Comparison of ENCODE assay signal across 20 cellular contexts in the genomic region with DNA sequence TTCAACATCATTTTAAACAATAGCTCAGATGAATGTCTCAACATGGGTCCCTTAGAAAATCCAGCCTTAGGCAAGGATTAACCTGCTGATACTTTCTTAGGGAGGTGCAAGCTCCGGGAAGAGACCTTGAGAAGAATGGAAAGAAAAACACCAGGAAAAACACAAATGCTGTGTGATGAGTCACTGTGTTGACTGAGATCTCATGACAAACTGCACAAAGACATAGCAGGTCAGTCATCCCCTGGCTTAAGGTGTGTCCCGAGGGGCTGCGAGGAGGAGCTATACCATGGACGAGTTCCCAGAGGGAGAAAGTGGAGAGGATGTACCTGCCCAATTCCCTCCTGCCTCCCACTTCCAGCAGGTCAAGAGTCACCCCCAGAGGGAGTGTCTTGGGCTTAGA.
"Had no signal": no experiment of that assay in that cellular context is flagged by ENCODE, and none has a peak within 500 bp of the region (broad histone marks: within the 10 kb centered on the region; RNA-seq: fewer than 3 reads in every experiment).

No MANE protein-coding gene starts in this region.

- H3K4me3 Mint-ChIP-seq: activated CD8-positive, alpha-beta T cell treated with anti-CD3 and anti-CD28 coated beads for 36 hours; activated T-cell treated with anti-CD3 and anti-CD28 coated beads, Interleukin-2, amount 50 U/mL, for 4 hours; central memory CD8-positive, alpha-beta T cell; nephron; stimulated activated naive B cell treated with anti-CD40 and anti-IgM and Interleukin-4, amounts not matched to agents 10 μg/mL and 1 μg/mL and 100 μg/mL, for 72 hours; WTC11 had no signal

- H3K9me3 ChIP-seq: left ventricle myocardium inferior, tibial artery, uterus had no signal

- H3K27me3 ChIP-seq: uterus had no signal

- H3K27ac Mint-ChIP-seq: activated CD8-positive, alpha-beta T cell treated with anti-CD3 and anti-CD28 coated beads for 36 hours; activated naive CD4-positive, alpha-beta T cell treated with anti-CD3 and anti-CD28 coated beads, Interleukin-2, amount 50 U/mL, for 72 hours; nephron; stimulated activated naive B cell treated with anti-CD40 and anti-IgM and Interleukin-4, amounts not matched to agents 10 μg/mL and 1 μg/mL and 100 μg/mL, for 72 hours; WTC11 had no signal

- H3K27ac ChIP-seq: coronary artery, left ventricle myocardium inferior, tibial artery, uterus had no signal

- H3K36me3 ChIP-seq: left ventricle myocardium inferior, tibial artery, uterus had no signal

- H3K4me1 ChIP-seq: left ventricle myocardium inferior, tibial artery, uterus had no signal

- H3K4me1 Mint-ChIP-seq: central memory CD8-positive, alpha-beta T cell; nephron; stimulated activated naive B cell treated with anti-CD40 and anti-IgM and Interleukin-4, amounts not matched to agents 10 μg/mL and 1 μg/mL and 100 μg/mL, for 72 hours had no signal

- H3K4me3 ChIP-seq: coronary artery, left ventricle myocardium inferior, tibial artery, uterus had no signal

- FAIRE-seq: keratinocyte, TTC549 had no signal

- H3K36me3 Mint-ChIP-seq: stimulated activated naive B cell treated with anti-CD40 and anti-IgM and Interleukin-4, amounts not matched to agents 10 μg/mL and 1 μg/mL and 100 μg/mL, for 72 hours; WTC11 had no signal

- DNase-seq: activated CD4-positive, alpha-beta T cell treated with anti-CD3 and anti-CD28 coated beads for 4 hours; activated CD8-positive, alpha-beta T cell treated with anti-CD3 and anti-CD28 coated beads for 36 hours; activated gamma-delta T cell; activated T-cell treated with anti-CD3 and anti-CD28 coated beads, Interleukin-2, amount 50 U/mL, for 4 hours; effector memory CD4-positive, alpha-beta T cell; erythroblast; left ventricle myocardium inferior; nucleus accumbens; posterior cingulate gyrus; stimulated activated CD4-positive, alpha-beta T cell treated with anti-CD3 and anti-CD28 coated beads, Interleukin-2, amount 100 ng/mL, for 48 hours; stimulated activated naive B cell treated with anti-CD40 and anti-IgM and Interleukin-4, amounts not matched to agents 10 μg/mL and 1 μg/mL and 100 μg/mL, for 72 hours; tibial artery; uterus had no signal

- H3K9me3 Mint-ChIP-seq: activated CD8-positive, alpha-beta T cell treated with anti-CD3 and anti-CD28 coated beads for 36 hours; activated T-cell treated with anti-CD3 and anti-CD28 coated beads, Interleukin-2, amount 50 U/mL, for 4 hours; central memory CD8-positive, alpha-beta T cell; nephron had no signal

- ATAC-seq: activated CD8-positive, alpha-beta T cell treated with anti-CD3 and anti-CD28 coated beads for 36 hours; activated naive CD4-positive, alpha-beta T cell treated with anti-CD3 and anti-CD28 coated beads, Interleukin-2, amount 50 U/mL, for 72 hours; activated T-cell treated with anti-CD3 and anti-CD28 coated beads, Interleukin-2, amount 50 U/mL, for 4 hours; stimulated activated naive B cell treated with anti-CD40 and anti-IgM and Interleukin-4, amounts not matched to agents 10 μg/mL and 1 μg/mL and 100 μg/mL, for 72 hours; WTC11 had no signal
